In the genomic region with DNA sequence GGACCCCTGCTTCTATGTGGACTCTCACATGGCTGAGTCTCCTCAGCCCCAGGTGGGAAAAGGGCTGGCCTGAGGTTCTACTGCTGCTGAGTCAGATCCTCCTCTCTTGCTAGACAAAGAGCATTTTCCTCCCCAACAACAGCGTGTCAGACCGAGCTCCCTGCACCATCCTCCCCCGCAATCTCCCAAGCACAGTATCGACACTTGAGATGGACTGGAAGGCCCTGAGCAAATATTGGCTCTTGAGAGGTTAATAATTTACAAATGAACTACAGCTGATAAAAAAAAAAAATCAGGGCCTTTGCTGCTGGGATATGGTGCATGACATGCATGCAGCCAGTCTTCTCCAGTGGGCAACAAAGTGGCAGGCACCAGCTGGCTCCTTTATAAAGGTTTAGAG, we compare ENCODE assay signal across 14 cellular contexts. TPM values are rescaled to one million over a fixed set of nuclear protein-coding genes. Genes with fewer than 3 reads are reported as not detected.
DNase-seq lines count a peak whose midpoint lies in the region; ATAC-seq, FAIRE-seq and TF ChIP-seq lines count a peak whose summit lies in the region.
"Had no signal": no experiment of that assay in that cellular context is flagged by ENCODE, and none has a peak within 500 bp of the region (broad histone marks: within the 10 kb centered on the region; RNA-seq: fewer than 3 reads in every experiment).

No MANE protein-coding gene starts in this region.

- no peak for TF ChIP-seq CTCF in keratinocyte (optimal IDR thresholded peaks at IDR 0.05 in 1 of 3, IDR thresholded peaks at IDR 0.05 in 1 of 3, conservative IDR thresholded peaks at IDR 0.05 in 1 of 3; ENCODE audit: extremely low read depth in 1 of 3, insufficient read depth in 2 of 3, low read length in 3 of 3)

- dilution Hi-C loops in keratinocyte (cut with MboI; ENCODE audit: extremely low pct_ligation_motif_present, low sequenced_read_pairs): no loop called here

- peak; percentile 75 for FAIRE-seq in keratinocyte (lab: Jason Lieb, UNC)

- H3K9me3 ChIP-seq in keratinocyte (ENCODE audit: control insufficient read depth, low read depth, low read length): no peaks in the 10 kb centered on the region
- no peaks in the 10 kb centered on the region for H3K9me3 ChIP-seq in skeletal muscle satellite cell (replicated peaks; ENCODE audit: low read length)

- H3K27ac ChIP-seq in keratinocyte (ENCODE audit: control insufficient read depth, insufficient read depth, low read length): no peak overlapping the region

- H3K4me2 ChIP-seq in keratinocyte (ENCODE audit: control insufficient read depth, extremely low read depth, insufficient read depth, low read depth, low read length) (peak overlapping the region; percentile 18), skeletal muscle satellite cell (ENCODE audit: low read length) (peak overlapping the region; percentile 65)

- H3K27me3 ChIP-seq in keratinocyte (ENCODE audit: control insufficient read depth, extremely low read depth, insufficient read depth, low read length): no peaks in the 10 kb centered on the region
- H3K27me3 ChIP-seq in skeletal muscle satellite cell (ENCODE audit: control insufficient read depth, insufficient read depth, low read length): no peaks in the 10 kb centered on the region

- DNase-seq in HCEC 1CT (peak; percentile 51), RPMI7951 (ENCODE audit: low read depth) (peak; percentile 20), keratinocyte (ENCODE audit: low read depth, low spot score) (no peak), NOMO-1 treated with DMSO at 0.1 percent for 48 hours (lab: John Stamatoyannopoulos, UW; ENCODE audit: unreplicated experiment) (no peak), DMS 273 treated with DMSO at 0.1 percent for 48 hours (lab: John Stamatoyannopoulos, UW) (no peak)
- DNase-seq: activated CD8-positive, alpha-beta T cell treated with anti-CD3 and anti-CD28 coated beads for 36 hours; activated naive CD4-positive, alpha-beta T cell; CD4-positive, alpha-beta memory T cell; NCI-H187 treated with DMSO at 0.1 percent for 48 hours; stimulated activated CD4-positive, alpha-beta T cell treated with anti-CD3 and anti-CD28 coated beads, Interleukin-4, amount 100 ng/mL, for 24 hours; T-helper 17 cell had no signal

- H3K79me2 ChIP-seq in keratinocyte (ENCODE audit: control insufficient read depth, insufficient read depth, low read length): no peaks in the 10 kb centered on the region

- no peak overlapping the region for H3K9ac ChIP-seq in keratinocyte (ENCODE audit: control insufficient read depth, extremely low read depth, insufficient read depth, low read length)
- H3K9ac ChIP-seq in skeletal muscle satellite cell (ENCODE audit: low read depth, low read length): peak overlapping the region; percentile 81

- no peak for ATAC-seq in HG03095 (IDR thresholded peaks at IDR 0.05; ENCODE audit: unreplicated experiment)
- ATAC-seq in GM21717 (IDR thresholded peaks at IDR 0.05; ENCODE audit: unreplicated experiment): no peak
- ATAC-seq: activated CD8-positive, alpha-beta T cell treated with anti-CD3 and anti-CD28 coated beads for 36 hours; T-helper 17 cell had no signal

- H4K20me1 ChIP-seq in keratinocyte (ENCODE audit: control insufficient read depth, extremely low read depth, insufficient read depth, low read length): no peaks in the 10 kb centered on the region

- H3K4me1 ChIP-seq in keratinocyte (ENCODE audit: control insufficient read depth, extremely low read depth, insufficient read depth, low read length) (peaks cover 9% of the 10 kb centered on the region), skeletal muscle satellite cell (ENCODE audit: control insufficient read depth, insufficient read depth, low read length) (peaks cover 64% of the 10 kb centered on the region)

- no peak overlapping the region for H2AFZ ChIP-seq in keratinocyte (ENCODE audit: control insufficient read depth, low read length)

- H3K36me3 ChIP-seq in keratinocyte (ENCODE audit: control insufficient read depth in 2 of 2, extremely low read depth in 1 of 2, insufficient read depth in 2 of 2, low read length in 2 of 2) (no peaks in the 10 kb centered on the region), skeletal muscle satellite cell (ENCODE audit: insufficient read depth, low read length) (no peaks in the 10 kb centered on the region)

- no peaks in the 10 kb centered on the region for H3K9me1 ChIP-seq in keratinocyte (ENCODE audit: control insufficient read depth, extremely low read depth, insufficient read depth, low read length)

- no peak overlapping the region for H3K4me3 ChIP-seq in keratinocyte (ENCODE audit: control insufficient read depth in 2 of 3, extremely low read depth in 1 of 3, insufficient read depth in 2 of 3, low read depth in 1 of 3, low read length in 3 of 3)
- H3K4me3 ChIP-seq in skeletal muscle satellite cell (ENCODE audit: low read length): peak overlapping the region; percentile 5

RNA-seq across cellular contexts. Expression of gene CAMK1G, which starts 55.5 kb away (rescaled TPM):
- 4.5 and 7.3 TPM in 2 replicates for total RNA-seq in RPMI7951 (2014; rRNA removed; shearing (Covaris generic))
- polyA plus RNA-seq in keratinocyte: 0.02 TPM in 1 of 3 replicates, not detected in the others
- not detected for polyA plus RNA-seq in keratinocyte (2011; ENCODE audit: low read depth)
- polyA plus RNA-seq in keratinocyte (2011; cell fraction: cytosol; rRNA removed): not detected in 2 replicates
- not detected in 2 replicates for polyA plus RNA-seq in keratinocyte (2011; cell fraction: nucleus; rRNA removed)
- 0.11 TPM in 1 of 2 replicates, not detected in the other for polyA plus RNA-seq in keratinocyte (2012; ENCODE audit: low replicate concordance)
- not detected in 3 replicates for polyA minus RNA-seq in keratinocyte
- polyA minus RNA-seq in keratinocyte (2011; cell fraction: cytosol; rRNA and poly(A)+ RNA removed): not detected
- polyA minus RNA-seq in keratinocyte (2011; cell fraction: nucleus; rRNA and poly(A)+ RNA removed): not detected in 2 replicates
- under 0.01 TPM in 1 of 2 replicates, not detected in the other for total RNA-seq in skeletal muscle satellite cell (2012; rRNA removed)
- total RNA-seq: activated CD8-positive, alpha-beta T cell treated with anti-CD3 and anti-CD28 coated beads for 36 hours; CD4-positive, alpha-beta memory T cell; T-helper 17 cell had no signal
- polyA plus RNA-seq: CD4-positive, alpha-beta memory T cell had no signal

Comparison
In these comparisons a context has a peak if more than half of its experiments do, and no peak if none do; other contexts are left out.
1. DNase-seq: peak in HCEC 1CT (single experiment) and RPMI7951 (single experiment); none in keratinocyte (single experiment), NOMO-1 treated with DMSO at 0.1 percent for 48 hours (single experiment) and DMS 273 treated with DMSO at 0.1 percent for 48 hours (single experiment).